8 cellular contexts compared by ENCODE assay signal in the genomic region with DNA sequence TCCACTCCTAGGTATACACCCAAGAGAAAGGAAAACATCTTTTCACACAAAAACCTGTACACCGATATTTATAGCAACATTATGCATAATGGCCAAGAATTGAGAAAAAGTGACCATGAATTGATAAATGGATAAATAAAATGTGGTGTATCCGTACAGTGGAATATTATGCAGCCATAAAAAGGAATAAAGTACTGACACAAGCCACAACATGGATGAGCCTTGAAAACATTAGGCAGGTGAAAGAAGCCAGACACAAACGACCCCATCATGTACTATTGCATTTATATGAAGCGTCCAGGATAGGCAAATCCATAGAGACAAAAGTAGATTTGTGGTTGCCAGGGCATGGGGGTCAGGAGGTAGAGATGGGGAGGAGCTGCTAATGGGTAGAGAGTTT.
"Had no signal": no experiment of that assay in that cellular context is flagged by ENCODE, and none has a peak within 500 bp of the region (broad histone marks: within the 10 kb centered on the region; RNA-seq: fewer than 3 reads in every experiment).

No MANE protein-coding gene starts in this region.

- H3K4me3 ChIP-seq: GM12878 had no signal

- FAIRE-seq: G401.6, GM12878, GM12891, GM12892, GM18507, GM19239 had no signal

- DNase-seq: GDM1, GF-D8 had no signal

- ATAC-seq: GM12878 had no signal
